Comparison of ENCODE assay signal across 12 cellular contexts in the genomic region with DNA sequence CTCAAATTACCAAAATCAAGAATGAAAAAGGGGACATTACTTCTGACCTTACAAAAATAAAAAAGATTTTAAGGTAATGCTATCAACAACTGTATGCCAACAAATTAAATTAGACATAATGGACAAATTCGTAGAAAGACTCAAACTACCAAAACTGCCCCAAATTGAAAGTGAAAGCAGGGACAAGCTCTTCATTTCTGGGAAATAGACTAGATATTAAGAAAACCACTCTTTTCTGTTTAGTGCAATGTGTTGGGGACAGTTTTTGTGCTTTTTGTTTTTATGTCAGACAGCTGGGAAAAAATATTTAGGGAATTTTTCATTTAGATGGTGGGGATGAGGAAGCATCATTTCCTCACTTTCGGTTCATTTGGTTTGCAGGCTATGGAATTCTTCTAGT. TPM values are rescaled to one million over a fixed set of nuclear protein-coding genes. Genes with fewer than 3 reads are reported as not detected.
A peak's percentile ranks its signal among the peaks of the same experiment; 100 is the strongest.
DNase-seq lines count a peak whose midpoint lies in the region; ATAC-seq, FAIRE-seq and TF ChIP-seq lines count a peak whose summit lies in the region.
"Had no signal": no experiment of that assay in that cellular context is flagged by ENCODE, and none has a peak within 500 bp of the region (broad histone marks: within the 10 kb centered on the region; RNA-seq: fewer than 3 reads in every experiment).

No MANE protein-coding gene starts in this region.

- ATAC-seq in HG03442 (IDR thresholded peaks at IDR 0.05; ENCODE audit: unreplicated experiment) (no peak), pancreas (no peak), HG02938 (IDR thresholded peaks at IDR 0.05; ENCODE audit: unreplicated experiment) (no peak)

- no peaks in the 10 kb centered on the region for H3F3A ChIP-seq in Loucy (ENCODE audit: low read depth)

- no peak overlapping the region for H3K9ac ChIP-seq in BLaER1
- H3K9ac ChIP-seq in Loucy (ENCODE audit: low read depth, low read length, poor library complexity, severe bottlenecking): peak overlapping the region; percentile 52
- H3K9ac ChIP-seq in colonic mucosa (ENCODE audit: low read depth in 2 of 2, low read length in 2 of 2): no peak overlapping the region

- intact Hi-C loops in colonic mucosa (cut with DNase I) (loop anchor here (10.0 kb wide), 1 partner anchor 65 kb away; no protein-coding TSS in a partner anchor), pancreas (cut with DNase I) (no loop called here)

- H3K27ac ChIP-seq in BLaER1: no peak overlapping the region
- peak overlapping the region; percentile 19 for H3K27ac ChIP-seq in colonic mucosa
- no peak overlapping the region for H3K27ac ChIP-seq in osteoblast (ENCODE audit: low read depth, low read length)
- peak overlapping the region in 1 of 4 donors; percentile 21 for H3K27ac ChIP-seq in pancreas
- H3K27ac ChIP-seq: HL-60 had no signal

- H3K27me3 ChIP-seq in BLaER1: no peaks in the 10 kb centered on the region
- H3K27me3 ChIP-seq in Loucy (ENCODE audit: insufficient read depth, low read length, poor library complexity, severe bottlenecking): no peaks in the 10 kb centered on the region
- H3K27me3 ChIP-seq in colonic mucosa: no peaks in the 10 kb centered on the region
- no peaks in the 10 kb centered on the region for H3K27me3 ChIP-seq in osteoblast (ENCODE audit: insufficient read depth, low read length)
- no peaks in the 10 kb centered on the region for H3K27me3 ChIP-seq in pancreas

- DNase-seq in colonic mucosa (no peak), osteoblast (ENCODE audit: insufficient read length, low spot score, missing footprints) (no peak), pancreas (no peak)
- no peak for DNase-seq in effector CD8-positive, alpha-beta T cell (lab: John Stamatoyannopoulos, UW)
- DNase-seq: effector CD4-positive, alpha-beta T cell; NCI-H774 had no signal

- FAIRE-seq in pancreas (lab: Jason Lieb, UNC): no peak

- H3K79me2 ChIP-seq in Loucy (ENCODE audit: insufficient read depth, low read length) (no peaks in the 10 kb centered on the region), osteoblast (ENCODE audit: insufficient read depth, low read length) (no peaks in the 10 kb centered on the region)

- no peak for TF ChIP-seq CTCF in Loucy (conservative IDR thresholded peaks at IDR 0.05; ENCODE audit: low read length)
- TF ChIP-seq CTCF in colonic mucosa (IDR thresholded peaks at IDR 0.05): no peak
- no peak for TF ChIP-seq CTCF in osteoblast (IDR thresholded peaks at IDR 0.05; ENCODE audit: extremely low read depth, low read depth, low read length)
- TF ChIP-seq CTCF in pancreas (IDR thresholded peaks at IDR 0.05): no peak

- peak overlapping the region; percentile 60 for H3K4me2 ChIP-seq in BLaER1
- peak overlapping the region; percentile 82 for H3K4me2 ChIP-seq in Loucy (ENCODE audit: low read depth, low read length, poor library complexity, severe bottlenecking)
- H3K4me2 ChIP-seq in osteoblast (ENCODE audit: insufficient read depth, low read length): peak overlapping the region; percentile 70

- H3K4me3 ChIP-seq in BLaER1 (no peak overlapping the region), Loucy (ENCODE audit: low read length, poor library complexity, severe bottlenecking) (peak overlapping the region; percentile 64), colonic mucosa (peak overlapping the region; percentile 0), osteoblast (ENCODE audit: insufficient read depth, low read length) (peak overlapping the region; percentile 52), pancreas (peak overlapping the region in 1 of 4 donors; percentile 22)

- H2AFZ ChIP-seq in Loucy (ENCODE audit: low read length) (peak overlapping the region; percentile 91), osteoblast (ENCODE audit: low read length) (peak overlapping the region; percentile 78)

- H3K36me3 ChIP-seq in BLaER1 (no peaks in the 10 kb centered on the region), Loucy (ENCODE audit: insufficient read depth, low read length) (no peaks in the 10 kb centered on the region), colonic mucosa (no peaks in the 10 kb centered on the region), osteoblast (ENCODE audit: insufficient read depth, low read length) (no peaks in the 10 kb centered on the region), pancreas (no peaks in the 10 kb centered on the region)

- peaks cover 8% of the 10 kb centered on the region; the same call in 1 of the 2 replicates for H3K9me3 ChIP-seq in BLaER1
- no peaks in the 10 kb centered on the region for H3K9me3 ChIP-seq in Loucy (ENCODE audit: insufficient read depth, low read depth, low read length)
- no peaks in the 10 kb centered on the region for H3K9me3 ChIP-seq in colonic mucosa
- no peaks in the 10 kb centered on the region for H3K9me3 ChIP-seq in osteoblast (ENCODE audit: low read depth, low read length)
- H3K9me3 ChIP-seq in pancreas: no peaks in the 10 kb centered on the region

- H4K20me1 ChIP-seq in BLaER1 (no peaks in the 10 kb centered on the region), Loucy (ENCODE audit: insufficient read depth, low read length, poor library complexity, severe bottlenecking) (no peaks in the 10 kb centered on the region), osteoblast (ENCODE audit: insufficient read depth, low read length) (no peaks in the 10 kb centered on the region)

- no peaks in the 10 kb centered on the region for H3K9me2 ChIP-seq in Loucy (replicated peaks; ENCODE audit: low read depth, low read length)

- WGBS in pancreas, 2 donors: 74 to 85% methylated on average over 2 of the region's 2 CpGs

- peaks cover 8% of the 10 kb centered on the region; the same call in 1 of the 2 replicates for H3K4me1 ChIP-seq in BLaER1
- H3K4me1 ChIP-seq in Loucy (ENCODE audit: insufficient read depth, low read length, poor library complexity, severe bottlenecking): peaks cover 15% of the 10 kb centered on the region
- no peaks in the 10 kb centered on the region for H3K4me1 ChIP-seq in colonic mucosa
- peaks cover 9% of the 10 kb centered on the region for H3K4me1 ChIP-seq in osteoblast (ENCODE audit: insufficient read depth, low read length)
- H3K4me1 ChIP-seq in pancreas: no peaks in the 10 kb centered on the region

RNA-seq across cellular contexts. Expression of gene GBP1, which starts 4.9 kb away (rescaled TPM):
- total RNA-seq in colonic mucosa: 10 to 100 TPM; 15.0 to 25.9 TPM
- total RNA-seq in osteoblast: 23.9 and 32.2 TPM in 2 replicates
- 1 to 10 TPM; 1.3 to 8.5 (median 3.0) TPM for total RNA-seq in pancreas
- polyA plus RNA-seq in pancreas: 1 to 10 TPM; 3.8 to 4.9 TPM
- total RNA-seq: G401 had no signal

RNA-seq across cellular contexts. Expression of gene GBP3, which starts 47.3 kb away (rescaled TPM):
- 100 to 1,000 TPM in 1 of 2 donors, 10 to 100 TPM in 1; 38.7 to 103 TPM for total RNA-seq in colonic mucosa
- total RNA-seq in osteoblast: 22.4 and 39.1 TPM in 2 replicates
- total RNA-seq in pancreas: 10 to 100 TPM in 2 of 6 donors, 1 to 10 TPM in 4; 3.6 to 18.4 (median 4.2) TPM
- 1 to 10 TPM; 2.1 to 3.5 TPM for polyA plus RNA-seq in pancreas
- total RNA-seq: G401 had no signal

RNA-seq across cellular contexts. Expression of gene GBP2, which starts 56.0 kb away (rescaled TPM):
- total RNA-seq in colonic mucosa: 10 to 100 TPM; 20.1 to 81.0 TPM
- total RNA-seq in osteoblast: 43.3 and 55.0 TPM in 2 replicates
- total RNA-seq in pancreas: 10 to 100 TPM in 2 of 6 donors, 1 to 10 TPM in 4; 2.4 to 17.0 (median 3.6) TPM
- polyA plus RNA-seq in pancreas: 10 to 100 TPM; 13.5 to 19.5 TPM
- total RNA-seq: G401 had no signal
